In the genomic region with DNA sequence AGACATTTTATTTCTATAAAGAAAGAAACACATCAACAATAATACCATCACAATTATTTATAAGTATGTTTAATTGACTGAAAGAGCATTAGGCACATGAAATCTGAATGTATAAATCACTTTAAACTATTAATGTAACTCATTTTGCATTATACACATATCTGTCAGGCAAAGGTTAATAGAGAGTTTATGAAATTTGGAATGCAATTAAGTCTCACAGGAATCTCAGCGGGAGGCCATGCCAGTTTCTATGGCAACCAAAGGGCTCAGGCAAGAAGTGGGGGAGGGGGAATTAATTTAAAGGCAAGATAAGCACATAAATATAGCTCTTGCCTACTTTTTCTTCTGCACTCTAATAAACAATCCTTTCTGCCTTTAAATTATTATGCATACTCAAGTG, we compare ENCODE assay signal across 1 cellular context.
A peak's percentile ranks its signal among the peaks of the same experiment; 100 is the strongest.
TF ChIP-seq lines count a peak whose summit lies in the region.

No MANE protein-coding gene starts in this region.

TF ChIP-seq in SK-N-SH, 30 proteins besides CTCF, POLR2A, EP300 and RAD21 (continued from another document):
- peak; percentile 42 for TF ChIP-seq CHD2 (IDR thresholded peaks at IDR 0.05; ENCODE audit: low read length, partially characterized antibody)
